ENCODE assay signal across 8 cellular contexts in genomic region chr1:112619518-112620458, GRCh38. TPM values are rescaled to one million over a fixed set of nuclear protein-coding genes. Genes with fewer than 3 reads are reported as not detected.
DNase-seq lines count a peak whose midpoint lies in the region; ATAC-seq and TF ChIP-seq lines count a peak whose summit lies in the region.

Gene CAPZA1 (plus strand): TSS chr1:112619832. CDS start chr1:112619845, 13 bp downstream.

- no peaks in the 10 kb centered on the region for H3K36me3 ChIP-seq in mucosa of descending colon (ENCODE audit: low read depth)

- peak; percentile 83 for ATAC-seq in GM21529 (IDR thresholded peaks at IDR 0.05; ENCODE audit: unreplicated experiment)
- ATAC-seq in mucosa of descending colon: peak; percentile 95

- peak within 1 kb of the TSS; percentile 96 to 99 (median 99) for H3K27ac Mint-ChIP-seq in IgD-negative memory B cell

- intact Hi-C loops in mucosa of descending colon (cut with DNase I, micrococcal nuclease): loop anchor here in 1 of 2 donors (10.0 kb wide), 2 partner anchors 115 to 225 kb away; partner anchors contain the start of genes CTTNBP2NL and WNT2B

- H3K4me1 Mint-ChIP-seq in IgD-negative memory B cell: peaks cover 23 to 29% (median 29%) of the 10 kb centered on the region in 3 donors

- no peaks in the 10 kb centered on the region for H3K27me3 Mint-ChIP-seq in IgD-negative memory B cell

- H3K9me3 ChIP-seq in mucosa of descending colon: no peaks in the 10 kb centered on the region

- H3K4me3 ChIP-seq in epithelial cell of esophagus (ENCODE audit: low read length): peak within 1 kb of the TSS; percentile 100
- H3K4me3 ChIP-seq in mucosa of descending colon: peak within 1 kb of the TSS; percentile 87

- H3K4me3 Mint-ChIP-seq in IgD-negative memory B cell: peak within 1 kb of the TSS; percentile 97 to 99 (median 98)

- peaks cover 20% of the 10 kb centered on the region for H3K4me1 ChIP-seq in mucosa of descending colon (ENCODE audit: low read depth)

- H3K9me3 Mint-ChIP-seq in IgD-negative memory B cell: no peaks in the 10 kb centered on the region

- peaks cover 3% of the 10 kb centered on the region for H3K36me3 Mint-ChIP-seq in IgD-negative memory B cell

- DNase-seq in DMS114 treated with DMSO at 0.1 percent for 48 hours (lab: John Stamatoyannopoulos, UW; ENCODE audit: unreplicated experiment): peak; percentile 85
- peak; percentile 95 for DNase-seq in OCI-M1 (lab: John Stamatoyannopoulos, UW)
- peak; percentile 86 for DNase-seq in activated T-cell treated with anti-CD3 and anti-CD28 coated beads for 24 hours (ENCODE audit: low read depth)
- DNase-seq in epithelial cell of esophagus (ENCODE audit: low read depth): peak; percentile 97
- DNase-seq in mucosa of descending colon: peak; percentile 93 to 97 (median 94)
- peak; percentile 74 to 81 for DNase-seq in stimulated activated CD8-positive, alpha-beta memory T cell treated with anti-CD3 and anti-CD28 coated beads, Interleukin-4, amount 100 ng/mL, for 1 hour (ENCODE audit: low read depth in 2 of 2, low spot score in 1 of 2)

- TF ChIP-seq CTCF in epithelial cell of esophagus (IDR thresholded peaks at IDR 0.05; ENCODE audit: insufficient read depth, low read depth, low read length, missing control alignments) (no peak), mucosa of descending colon (IDR thresholded peaks at IDR 0.05) (no peak)

RNA-seq across cellular contexts. Expression of gene CAPZA1, which starts in this region (rescaled TPM):
- polyA plus RNA-seq in IgD-negative memory B cell: 192 TPM
- 100 to 1,000 TPM; 106 to 175 (median 156) TPM for total RNA-seq in mucosa of descending colon

Comparison
In these comparisons a context has a peak if more than half of its experiments do, and no peak if none do; other contexts are left out.
1. Peak in every context shown above with its lines: DNase-seq, ATAC-seq and H3K4me3 ChIP-seq.